ENCODE assay signal across 11 cellular contexts in genomic region chr10:89515031-89515841, GRCh38. TPM values are rescaled to one million over a fixed set of nuclear protein-coding genes. Genes with fewer than 3 reads are reported as not detected.
DNase-seq lines count a peak whose midpoint lies in the region; ATAC-seq and TF ChIP-seq lines count a peak whose summit lies in the region.
"Had no signal": no experiment of that assay in that cellular context is flagged by ENCODE, and none has a peak within 500 bp of the region (broad histone marks: within the 10 kb centered on the region; RNA-seq: fewer than 3 reads in every experiment).

No MANE protein-coding gene starts in this region.

- H3K27ac ChIP-seq in heart left ventricle, result peak overlapping the region; percentile 72 to 92 (median 82)

- H3K36me3 ChIP-seq in adipocyte (ENCODE audit: control insufficient read depth, insufficient read depth, low read length, severe bottlenecking) (no peaks in the 10 kb centered on the region), heart left ventricle (no peaks in the 10 kb centered on the region)

- peaks cover 35% of the 10 kb centered on the region for H3K4me1 ChIP-seq in adipocyte (ENCODE audit: control insufficient read depth, insufficient read depth, low read length)
- peaks cover 0 to 51% (median 18%) of the 10 kb centered on the region in 12 donors for H3K4me1 ChIP-seq in heart left ventricle

- DNase-seq in EL (peak; percentile 98), adipocyte (ENCODE audit: low read depth) (peak; percentile 95), heart left ventricle (peak in 4 of 5 donors; percentile 43 to 71 (median 56)), sciatic nerve (ENCODE audit: low spot score) (no peak), germinal center (ENCODE audit: low spot score) (no peak)
- DNase-seq in activated T-helper 2 cell treated with anti-CD3 and anti-CD28 coated beads, Interferon-gamma antibody, Interleukin-2, Interleukin-4, amounts not matched to agents 10 μg/mL and 5 μg/mL and 100 μg/mL, durations not matched to agents 14 hours and 24 hours and 36 hours (ENCODE audit: low spot score), result no peak
- DNase-seq: activated T-cell treated with anti-CD3 and anti-CD28 coated beads, Interleukin-2, amount 50 U/mL, for 24 hours; DMS79 treated with DMSO at 0.1 percent for 48 hours; NCI-H1048 had no signal

- no peak overlapping the region for H3K27ac Mint-ChIP-seq in activated T-helper 2 cell treated with anti-CD3 and anti-CD28 coated beads, Interferon-gamma antibody, Interleukin-2, Interleukin-4, amounts not matched to agents 10 μg/mL and 5 μg/mL and 100 μg/mL, durations not matched to agents 14 hours and 24 hours and 36 hours
- H3K27ac Mint-ChIP-seq: activated T-cell treated with anti-CD3 and anti-CD28 coated beads, Interleukin-2, amount 50 U/mL, for 24 hours had no signal

- H3K9me3 Mint-ChIP-seq in activated T-helper 2 cell treated with anti-CD3 and anti-CD28 coated beads, Interferon-gamma antibody, Interleukin-2, Interleukin-4, amounts not matched to agents 10 μg/mL and 5 μg/mL and 100 μg/mL, durations not matched to agents 14 hours and 24 hours and 36 hours, result no peaks in the 10 kb centered on the region
- H3K9me3 Mint-ChIP-seq: activated T-cell treated with anti-CD3 and anti-CD28 coated beads, Interleukin-2, amount 50 U/mL, for 24 hours had no signal

- H3K9ac ChIP-seq in adipocyte (ENCODE audit: low read length), result peak overlapping the region; percentile 55

- no peak overlapping the region for H3K4me3 Mint-ChIP-seq in activated T-helper 2 cell treated with anti-CD3 and anti-CD28 coated beads, Interferon-gamma antibody, Interleukin-2, Interleukin-4, amounts not matched to agents 10 μg/mL and 5 μg/mL and 100 μg/mL, durations not matched to agents 14 hours and 24 hours and 36 hours (ENCODE audit: low read depth)
- H3K4me3 Mint-ChIP-seq: activated T-cell treated with anti-CD3 and anti-CD28 coated beads, Interleukin-2, amount 50 U/mL, for 24 hours had no signal

- TF ChIP-seq POLR2A in heart left ventricle (IDR thresholded peaks at IDR 0.05), result no peak

- no peaks in the 10 kb centered on the region for H3K36me3 Mint-ChIP-seq in activated T-helper 2 cell treated with anti-CD3 and anti-CD28 coated beads, Interferon-gamma antibody, Interleukin-2, Interleukin-4, amounts not matched to agents 10 μg/mL and 5 μg/mL and 100 μg/mL, durations not matched to agents 14 hours and 24 hours and 36 hours (ENCODE audit: low read depth)

- H3K27me3 ChIP-seq in adipocyte (replicated peaks; ENCODE audit: control insufficient read depth, insufficient read depth, low read length) (no peaks in the 10 kb centered on the region), heart left ventricle (no peaks in the 10 kb centered on the region)

- H3K4me3 ChIP-seq in adipocyte (ENCODE audit: low read length) (peak overlapping the region; percentile 49), heart left ventricle (peak overlapping the region in 8 of 12 donors; percentile 22 to 46 (median 32))

- H3K9me3 ChIP-seq in adipocyte (ENCODE audit: control insufficient read depth, low read length) (peaks cover 1% of the 10 kb centered on the region), heart left ventricle (peaks cover 0 to 7% (median 0%) of the 10 kb centered on the region in 12 donors)

- H3K4me1 Mint-ChIP-seq in activated T-helper 2 cell treated with anti-CD3 and anti-CD28 coated beads, Interferon-gamma antibody, Interleukin-2, Interleukin-4, amounts not matched to agents 10 μg/mL and 5 μg/mL and 100 μg/mL, durations not matched to agents 14 hours and 24 hours and 36 hours (ENCODE audit: low read depth), result no peaks in the 10 kb centered on the region

- peaks cover 8% of the 10 kb centered on the region for H3K27me3 Mint-ChIP-seq in activated T-helper 2 cell treated with anti-CD3 and anti-CD28 coated beads, Interferon-gamma antibody, Interleukin-2, Interleukin-4, amounts not matched to agents 10 μg/mL and 5 μg/mL and 100 μg/mL, durations not matched to agents 14 hours and 24 hours and 36 hours (ENCODE audit: low read depth)
- H3K27me3 Mint-ChIP-seq: activated T-cell treated with anti-CD3 and anti-CD28 coated beads, Interleukin-2, amount 50 U/mL, for 24 hours had no signal

- 31 to 46% (median 35%) methylated on average over 8 of the region's 8 CpGs for WGBS in heart left ventricle, 4 donors

- TF ChIP-seq CTCF in heart left ventricle (IDR thresholded peaks at IDR 0.05), result no peak

- intact Hi-C loops in heart left ventricle (cut with DNase I) (loop anchor here in 5 of 10 donors (5.0 kb wide), 2 partner anchors 33 to 38 kb away; no protein-coding TSS in a partner anchor), sciatic nerve (cut with DNase I) (no loop called here)
- intact Hi-C loops in activated T-helper 2 cell treated with anti-CD3 and anti-CD28 coated beads, Interferon-gamma antibody, Interleukin-2, Interleukin-4, amounts not matched to agents 10 μg/mL and 5 μg/mL and 100 μg/mL, durations not matched to agents 14 hours and 24 hours and 36 hours (cut with micrococcal nuclease), result no loop called here

- ATAC-seq in heart left ventricle (peak; percentile 76 to 91 (median 89)), sciatic nerve (peak; percentile 89), GM18873 (IDR thresholded peaks at IDR 0.05; ENCODE audit: low FRiP score, unreplicated experiment) (no peak), GM21786 (IDR thresholded peaks at IDR 0.05; ENCODE audit: unreplicated experiment) (no peak)

RNA-seq across cellular contexts. Expression of gene SLC16A12, which starts 20.2 kb away (rescaled TPM):
- 1 to 10 TPM; 2.0 to 6.6 (median 2.9) TPM for total RNA-seq in heart left ventricle
- polyA plus RNA-seq in heart left ventricle, result 1 to 10 TPM; 1.7 to 4.3 TPM
- total RNA-seq in sciatic nerve, result 10.3 TPM
- total RNA-seq in activated T-helper 2 cell treated with anti-CD3 and anti-CD28 coated beads, Interferon-gamma antibody, Interleukin-2, Interleukin-4, amounts not matched to agents 10 μg/mL and 5 μg/mL and 100 μg/mL, durations not matched to agents 14 hours and 24 hours and 36 hours, result not detected in 2 replicates

Comparison
In these comparisons a context has a peak if more than half of its experiments do, and no peak if none do; other contexts are left out.
1. DNase-seq: peak in EL (single experiment), adipocyte (single experiment) and heart left ventricle (4 of 5); none in sciatic nerve (single experiment), germinal center (single experiment) and activated T-helper 2 cell treated with anti-CD3 and anti-CD28 coated beads, Interferon-gamma antibody, Interleukin-2, Interleukin-4, amounts not matched to agents 10 μg/mL and 5 μg/mL and 100 μg/mL, durations not matched to agents 14 hours and 24 hours and 36 hours (single experiment).
2. ATAC-seq: peak in heart left ventricle (4 of 4) and sciatic nerve (single experiment); none in GM18873 (single experiment) and GM21786 (single experiment).